1 cellular context compared by ENCODE assay signal in the genomic region with DNA sequence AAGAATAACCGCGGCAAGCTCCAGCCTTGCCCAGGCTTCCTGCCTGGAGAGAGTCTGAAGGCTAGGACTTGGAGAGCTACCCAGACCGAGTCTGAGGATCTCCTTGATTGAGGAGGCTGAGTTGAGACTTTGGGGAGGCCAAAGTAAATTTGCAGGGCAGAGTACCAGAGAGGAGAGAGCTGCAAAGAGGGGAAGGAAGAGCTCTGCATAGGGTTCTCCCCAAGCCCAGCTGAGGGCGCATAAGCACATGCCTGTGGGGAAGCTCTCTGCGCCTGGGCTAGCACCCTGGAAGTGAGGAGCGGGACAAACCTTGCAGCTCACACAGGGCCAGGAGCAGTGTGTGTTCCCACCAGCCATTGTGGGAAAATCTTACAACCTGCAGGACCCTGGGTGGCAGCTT.
TF ChIP-seq lines count a peak whose summit lies in the region.

No MANE protein-coding gene starts in this region.

TF ChIP-seq in K562, 482 proteins besides CTCF, POLR2A, EP300 and RAD21 (continued from another document):
- TF ChIP-seq E2F1 (CRISPR knock-in tag; IDR thresholded peaks at IDR 0.05) = no peak
- no peak for TF ChIP-seq ZBTB2 (IDR thresholded peaks at IDR 0.05)
- no peak for TF ChIP-seq ZNF778 (CRISPR knock-in tag; IDR thresholded peaks at IDR 0.05)
- TF ChIP-seq THAP7 (CRISPR knock-in tag; IDR thresholded peaks at IDR 0.05) = no peak
- TF ChIP-seq, protein P1, sequence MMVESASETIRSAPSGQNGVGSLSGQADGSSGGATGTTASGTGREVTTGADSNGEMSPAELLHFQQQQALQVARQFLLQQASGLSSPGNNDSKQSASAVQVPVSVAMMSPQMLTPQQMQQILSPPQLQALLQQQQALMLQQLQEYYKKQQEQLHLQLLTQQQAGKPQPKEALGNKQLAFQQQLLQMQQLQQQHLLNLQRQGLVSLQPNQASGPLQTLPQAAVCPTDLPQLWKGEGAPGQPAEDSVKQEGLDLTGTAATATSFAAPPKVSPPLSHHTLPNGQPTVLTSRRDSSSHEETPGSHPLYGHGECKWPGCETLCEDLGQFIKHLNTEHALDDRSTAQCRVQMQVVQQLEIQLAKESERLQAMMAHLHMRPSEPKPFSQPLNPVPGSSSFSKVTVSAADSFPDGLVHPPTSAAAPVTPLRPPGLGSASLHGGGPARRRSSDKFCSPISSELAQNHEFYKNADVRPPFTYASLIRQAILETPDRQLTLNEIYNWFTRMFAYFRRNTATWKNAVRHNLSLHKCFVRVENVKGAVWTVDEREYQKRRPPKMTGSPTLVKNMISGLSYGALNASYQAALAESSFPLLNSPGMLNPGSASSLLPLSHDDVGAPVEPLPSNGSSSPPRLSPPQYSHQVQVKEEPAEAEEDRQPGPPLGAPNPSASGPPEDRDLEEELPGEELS (CRISPR knock-in tag; IDR thresholded peaks at IDR 0.05; ENCODE audit: borderline replicate concordance) = no peak
- no peak for TF ChIP-seq CHAMP1 (IDR thresholded peaks at IDR 0.05)
- TF ChIP-seq HCFC1 (IDR thresholded peaks at IDR 0.05; ENCODE audit: low read depth, low read length) = no peak
- TF ChIP-seq U2AF1 (optimal IDR thresholded peaks at IDR 0.05; ENCODE audit: low read depth, low read length) = no peak
- TF ChIP-seq, protein P2, sequence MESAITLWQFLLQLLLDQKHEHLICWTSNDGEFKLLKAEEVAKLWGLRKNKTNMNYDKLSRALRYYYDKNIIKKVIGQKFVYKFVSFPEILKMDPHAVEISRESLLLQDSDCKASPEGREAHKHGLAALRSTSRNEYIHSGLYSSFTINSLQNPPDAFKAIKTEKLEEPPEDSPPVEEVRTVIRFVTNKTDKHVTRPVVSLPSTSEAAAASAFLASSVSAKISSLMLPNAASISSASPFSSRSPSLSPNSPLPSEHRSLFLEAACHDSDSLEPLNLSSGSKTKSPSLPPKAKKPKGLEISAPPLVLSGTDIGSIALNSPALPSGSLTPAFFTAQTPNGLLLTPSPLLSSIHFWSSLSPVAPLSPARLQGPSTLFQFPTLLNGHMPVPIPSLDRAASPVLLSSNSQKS (CRISPR knock-in tag; IDR thresholded peaks at IDR 0.05) = no peak
- no peak for TF ChIP-seq SMAD1 (IDR thresholded peaks at IDR 0.05; ENCODE audit: low read depth, low read length, partially characterized antibody)
- TF ChIP-seq GABPB1 (CRISPR knock-in tag; IDR thresholded peaks at IDR 0.05) = no peak
- no peak for TF ChIP-seq FOXJ3 (CRISPR knock-in tag; IDR thresholded peaks at IDR 0.05)
